Comparison of ENCODE assay signal across 8 cellular contexts in the genomic region with DNA sequence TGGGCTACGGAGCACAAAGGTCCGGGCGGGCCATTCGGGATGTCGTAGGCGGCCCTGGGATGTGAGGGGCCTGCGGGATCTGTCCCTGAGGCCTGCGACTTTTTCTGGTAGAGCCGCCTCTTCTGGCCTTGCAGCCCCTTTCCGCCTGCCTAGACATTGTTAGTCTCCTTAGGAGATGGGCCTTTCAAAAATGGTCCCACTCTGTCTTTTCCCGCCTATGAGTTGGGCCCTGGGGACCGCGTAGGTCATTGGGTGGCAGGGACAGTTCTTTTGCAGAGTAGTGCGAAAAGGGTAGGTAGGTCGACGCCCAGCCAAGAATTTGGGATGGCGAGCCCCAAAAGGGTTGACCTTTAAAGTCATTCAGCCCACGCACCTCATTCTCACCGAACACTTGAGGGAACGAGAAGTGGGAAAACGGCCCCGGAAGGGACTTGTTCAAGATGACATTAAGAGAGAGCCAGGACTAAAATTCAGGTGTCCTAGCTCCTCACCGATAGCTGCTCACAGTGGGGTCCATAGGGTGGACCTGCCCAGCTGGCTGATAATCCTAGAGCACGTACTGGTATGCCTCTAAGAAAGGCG. TPM values are rescaled to one million over a fixed set of nuclear protein-coding genes. Genes with fewer than 3 reads are reported as not detected.
DNase-seq lines count a peak whose midpoint lies in the region; ATAC-seq, FAIRE-seq and TF ChIP-seq lines count a peak whose summit lies in the region.

No MANE protein-coding gene starts in this region.

- peaks cover 50% of the 10 kb centered on the region for H3K36me3 Mint-ChIP-seq in CD4-positive, alpha-beta T cell (ENCODE audit: low read depth)

- H3K27me3 ChIP-seq in CD4-positive, alpha-beta T cell (ENCODE audit: control insufficient read depth, insufficient read depth, low read length), result no peaks in the 10 kb centered on the region
- H3K27me3 ChIP-seq in PC-3 (ENCODE audit: low read length) (no peaks in the 10 kb centered on the region), endothelial cell of umbilical vein (ENCODE audit: control insufficient read depth in 2 of 2, insufficient read depth in 2 of 2, low read length in 2 of 2) (no peaks in the 10 kb centered on the region), neuronal stem cell (ENCODE audit: control insufficient read depth in 3 of 3, insufficient read depth in 3 of 3, low read depth in 1 of 3, low read length in 3 of 3) (no peaks in the 10 kb centered on the region)

- H4K91ac ChIP-seq in neuronal stem cell (ENCODE audit: low read depth, low read length, poor library complexity), result no peak overlapping the region

- H3K36me3 ChIP-seq in PC-3 (ENCODE audit: low read depth, low read length) (peaks cover 28% of the 10 kb centered on the region), endothelial cell of umbilical vein (ENCODE audit: control insufficient read depth in 2 of 2, extremely low read depth in 1 of 2, insufficient read depth in 2 of 2, low read length in 2 of 2) (peaks cover 0 to 14% of the 10 kb centered on the region in 2 experiments), neuronal stem cell (replicated peaks in 1 of 2; ENCODE audit: control insufficient read depth in 2 of 2, insufficient read depth in 2 of 2, low read length in 2 of 2) (peaks cover 26 to 52% of the 10 kb centered on the region in 2 donors)

- peaks cover 46% of the 10 kb centered on the region for H3K79me2 ChIP-seq in PC-3 (ENCODE audit: low read length)
- H3K79me2 ChIP-seq in endothelial cell of umbilical vein (ENCODE audit: control insufficient read depth, insufficient read depth, low read length), result peaks cover 24% of the 10 kb centered on the region

- dilution Hi-C loops in endothelial cell of umbilical vein (cut with MboI; ENCODE audit: extremely low pct_ligation_motif_present, low sequenced_read_pairs), result no loop called here

- no peaks in the 10 kb centered on the region for H3K9me1 ChIP-seq in endothelial cell of umbilical vein (replicated peaks; ENCODE audit: control insufficient read depth, extremely low read depth, insufficient read depth, low read length)

- H3K27me3 Mint-ChIP-seq in CD4-positive, alpha-beta T cell, result no peaks in the 10 kb centered on the region

- H3K4ac ChIP-seq in neuronal stem cell (ENCODE audit: low read length), result peak overlapping the region; percentile 41

- H3K4me1 Mint-ChIP-seq in CD4-positive, alpha-beta T cell (ENCODE audit: low read depth), result peaks cover 31% of the 10 kb centered on the region

- no peak for ATAC-seq in CD4-positive, alpha-beta T cell (ENCODE audit: poor library complexity)
- no peak for ATAC-seq in PC-3

- no peak for FAIRE-seq in endothelial cell of umbilical vein (lab: Jason Lieb, UNC)

- no peak overlapping the region for H2BK12ac ChIP-seq in neuronal stem cell (ENCODE audit: low read length)

- H3K27ac Mint-ChIP-seq in CD4-positive, alpha-beta T cell, result peak overlapping the region; percentile 59

- no peaks in the 10 kb centered on the region for H3K9me3 ChIP-seq in CD4-positive, alpha-beta T cell (ENCODE audit: control insufficient read depth, low read length)
- H3K9me3 ChIP-seq in PC-3 (ENCODE audit: low read length) (no peaks in the 10 kb centered on the region), endothelial cell of umbilical vein (replicated peaks; ENCODE audit: control insufficient read depth, insufficient read depth, low read length) (no peaks in the 10 kb centered on the region), neuronal stem cell (replicated peaks in 1 of 2; ENCODE audit: control insufficient read depth in 2 of 2, insufficient read depth in 1 of 2, low read depth in 1 of 2, low read length in 2 of 2) (no peaks in the 10 kb centered on the region)

- no peak for DNase-seq in CD4-positive, alpha-beta T cell
- DNase-seq in PC-3 (no peak), endothelial cell of umbilical vein (ENCODE audit: low read depth, low spot score) (no peak), neuronal stem cell (ENCODE audit: low spot score) (no peak), C1 segment of cervical spinal cord (lab: John Stamatoyannopoulos, UW) (no peak), NCI-H2029 treated with DMSO at 0.1 percent for 48 hours (lab: John Stamatoyannopoulos, UW) (no peak), NCI-H128 (lab: John Stamatoyannopoulos, UW; ENCODE audit: unreplicated experiment) (no peak)
- no peak for DNase-seq in stimulated activated CD4-positive, alpha-beta T cell treated with anti-CD3 and anti-CD28 coated beads, Interleukin-2, amount 100 ng/mL, for 48 hours

- H3K23ac ChIP-seq in neuronal stem cell (ENCODE audit: low read depth, low read length, poor library complexity), result peak overlapping the region; percentile 22

- no CpG with 5 or more reads among the region's 25 CpGs for WGBS in neuronal stem cell (ENCODE audit: extremely low coverage in 2 of 2, insufficient read length in 2 of 2, insufficient replicate concordance in 1 of 2), 2 donors

- no peaks in the 10 kb centered on the region for H3F3A ChIP-seq in PC-3 (ENCODE audit: low read length, unreplicated experiment)

- no peak overlapping the region for H2BK15ac ChIP-seq in neuronal stem cell (ENCODE audit: low read length)

- H2BK5ac ChIP-seq in neuronal stem cell (ENCODE audit: low read length), result peak overlapping the region; percentile 88

- peak overlapping the region; percentile 68 for H3K27ac ChIP-seq in CD4-positive, alpha-beta T cell (ENCODE audit: low read depth, low read length)
- H3K27ac ChIP-seq in PC-3 (ENCODE audit: low read length) (peak overlapping the region; percentile 62; the same call in 1 of the 2 replicates), endothelial cell of umbilical vein (ENCODE audit: insufficient read depth, low read depth, low read length) (peak overlapping the region; percentile 48), neuronal stem cell (replicated peaks; ENCODE audit: low read length) (peak overlapping the region; percentile 99)

- H4K8ac ChIP-seq in neuronal stem cell (ENCODE audit: low read depth, low read length), result no peak overlapping the region

- H3K14ac ChIP-seq in neuronal stem cell (ENCODE audit: low read length), result no peak overlapping the region

- H2BK120ac ChIP-seq in neuronal stem cell (ENCODE audit: low read depth, low read length), result no peak overlapping the region

- H3K9ac ChIP-seq in PC-3 (ENCODE audit: low read length), result peak overlapping the region; percentile 90
- H3K9ac ChIP-seq in endothelial cell of umbilical vein (replicated peaks; ENCODE audit: extremely low read depth, insufficient read depth, low read length), result peak overlapping the region; percentile 91
- H3K9ac ChIP-seq in neuronal stem cell (ENCODE audit: low read depth, low read length, poor library complexity), result peak overlapping the region; percentile 95

- POLR2A ChIA-PET in CD4-positive, alpha-beta T cell (lab: Charles Lee), result interaction anchor here (1.0 to 1.9 kb wide), 5 partner anchors 12 to 199 kb away, joined by 3 to 15 read pairs (median 4); a partner anchor contains a TSS
- POLR2A ChIA-PET in PC-3 (lab: Charles Lee; ENCODE audit: unreplicated experiment) (no interaction called here), endothelial cell of umbilical vein (lab: Charles Lee) (no interaction called here)

- peaks cover 25% of the 10 kb centered on the region for H3K79me1 ChIP-seq in neuronal stem cell (ENCODE audit: low read depth, low read length)

- peak overlapping the region; percentile 80 for H3K4me3 Mint-ChIP-seq in CD4-positive, alpha-beta T cell

- TF ChIP-seq POLR2A in endothelial cell of umbilical vein (IDR thresholded peaks at IDR 0.05; ENCODE audit: low read depth, low read length), result no peak

- BruUV-seq in PC-3 (replicated peaks; lab: Mats Ljungman, UMichigan) (TSS peak; percentile 67), endothelial cell of umbilical vein (replicated peaks; lab: Mats Ljungman, UMichigan) (TSS peak; percentile 55)

- CTCF ChIA-PET in CD4-positive, alpha-beta T cell (lab: Charles Lee), result no interaction called here
- CTCF ChIA-PET in PC-3 (lab: Charles Lee) (no interaction called here), endothelial cell of umbilical vein (lab: Charles Lee) (no interaction called here)

- intact Hi-C loops in CD4-positive, alpha-beta T cell (cut with DNase I, micrococcal nuclease), result loop anchor here (1.0 to 5.0 kb wide), 2 partner anchors 13 to 150 kb away; a partner anchor contains a TSS
- intact Hi-C loops in PC-3 (cut with micrococcal nuclease), result no loop called here
- intact Hi-C loops in endothelial cell of umbilical vein (cut with micrococcal nuclease), result loop anchor here (1.0 kb wide), 1 partner anchor 13 kb away; a partner anchor contains a TSS

- TF ChIP-seq CTCF in CD4-positive, alpha-beta T cell (IDR thresholded peaks at IDR 0.05), result no peak
- TF ChIP-seq CTCF in PC-3 (conservative IDR thresholded peaks at IDR 0.05; ENCODE audit: low read depth, low read length), result no peak
- TF ChIP-seq CTCF in endothelial cell of umbilical vein (IDR thresholded peaks at IDR 0.05; ENCODE audit: extremely low read depth in 1 of 2, insufficient read depth in 1 of 2, low read depth in 1 of 2, low read length in 2 of 2), result no peak

- H3K9me2 ChIP-seq in PC-3 (replicated peaks; ENCODE audit: low read length), result no peaks in the 10 kb centered on the region

- H3K4me2 ChIP-seq in PC-3 (ENCODE audit: low read length), result peak overlapping the region; percentile 99
- peak overlapping the region; percentile 84 for H3K4me2 ChIP-seq in endothelial cell of umbilical vein (ENCODE audit: insufficient read depth, low read length)
- peak overlapping the region; percentile 78 for H3K4me2 ChIP-seq in neuronal stem cell (ENCODE audit: insufficient read depth, low read length, poor library complexity, severe bottlenecking)

- H2AFZ ChIP-seq in PC-3 (ENCODE audit: low read length), result no peak overlapping the region
- H2AFZ ChIP-seq in endothelial cell of umbilical vein (ENCODE audit: low read depth, low read length), result no peak overlapping the region
- H2AFZ ChIP-seq in neuronal stem cell (ENCODE audit: low read length), result peak overlapping the region; percentile 86

- H3K18ac ChIP-seq in neuronal stem cell (ENCODE audit: low read length), result peak overlapping the region; percentile 91

- H3K4me3 ChIP-seq in PC-3 (ENCODE audit: low read length), result peak overlapping the region; percentile 90
- H3K4me3 ChIP-seq in endothelial cell of umbilical vein (replicated peaks in 1 of 3; ENCODE audit: insufficient read depth in 1 of 3, low read depth in 1 of 3, low read length in 3 of 3), result peak overlapping the region; percentile 71 to 99 (median 72)
- H3K4me3 ChIP-seq in neuronal stem cell (ENCODE audit: low read length in 2 of 2), result peak overlapping the region; percentile 87 to 98

- H3K4me1 ChIP-seq in PC-3 (ENCODE audit: insufficient read depth, low read length), result peaks cover 23% of the 10 kb centered on the region
- peaks cover 7% of the 10 kb centered on the region for H3K4me1 ChIP-seq in endothelial cell of umbilical vein (ENCODE audit: control insufficient read depth, extremely low read depth, insufficient read depth, low read length)
- peaks cover 12 to 16% of the 10 kb centered on the region in 2 donors for H3K4me1 ChIP-seq in neuronal stem cell (ENCODE audit: control insufficient read depth in 2 of 2, insufficient read depth in 1 of 2, low read depth in 1 of 2, low read length in 2 of 2)

- no peaks in the 10 kb centered on the region for H3K9me3 Mint-ChIP-seq in CD4-positive, alpha-beta T cell

- H4K20me1 ChIP-seq in PC-3 (ENCODE audit: low read length), result peaks cover 16% of the 10 kb centered on the region
- H4K20me1 ChIP-seq in endothelial cell of umbilical vein (replicated peaks; ENCODE audit: control insufficient read depth, extremely low read depth, insufficient read depth, low read length), result no peaks in the 10 kb centered on the region

- H2AK5ac ChIP-seq in neuronal stem cell (ENCODE audit: low read depth, low read length), result peak overlapping the region; percentile 76

RNA-seq across cellular contexts. Expression of a gene that starts 0.8 kb away (rescaled TPM):
- total RNA-seq in CD4-positive, alpha-beta T cell, result 10 to 100 TPM; 57.5 to 60.0 TPM
- 124 and 129 TPM in 2 replicates for total RNA-seq in PC-3 (2014; rRNA removed)
- 80.0 and 81.9 TPM in 2 replicates for total RNA-seq in endothelial cell of umbilical vein
- polyA plus RNA-seq in endothelial cell of umbilical vein, result 256 and 316 TPM in 2 replicates
- 161 and 174 TPM in 2 replicates for polyA plus RNA-seq in endothelial cell of umbilical vein (2011; cell fraction: cytosol; rRNA removed)
- 244 and 248 TPM in 2 replicates for polyA plus RNA-seq in endothelial cell of umbilical vein (2011; cell fraction: nucleus; rRNA removed)
- 122 and 134 TPM in 2 replicates for polyA plus RNA-seq in endothelial cell of umbilical vein (2012)
- 77.2 and 88.3 TPM in 2 replicates for polyA minus RNA-seq in endothelial cell of umbilical vein
- 68.1 TPM for polyA minus RNA-seq in endothelial cell of umbilical vein (2011; cell fraction: cytosol; rRNA and poly(A)+ RNA removed)
- polyA minus RNA-seq in endothelial cell of umbilical vein (2011; cell fraction: nucleus; rRNA and poly(A)+ RNA removed), result 33.3 and 44.5 TPM in 2 replicates
- 92.2 TPM for polyA plus RNA-seq in neuronal stem cell (2013, experiment 1 of 2)
- 90.4 TPM for polyA plus RNA-seq in neuronal stem cell (2013, experiment 2 of 2)

RNA-seq across cellular contexts. Expression of a gene that starts 12.6 kb away (rescaled TPM):
- total RNA-seq in CD4-positive, alpha-beta T cell, result 100 to 1,000 TPM in 1 of 2 experiments, 10 to 100 TPM in 1; 89.1 to 105 TPM
- 1,480 and 1,500 TPM in 2 replicates for total RNA-seq in PC-3 (2014; rRNA removed)
- 307 and 339 TPM in 2 replicates for total RNA-seq in endothelial cell of umbilical vein
- 930 and 1,340 TPM in 2 replicates for polyA plus RNA-seq in endothelial cell of umbilical vein
- 519 and 619 TPM in 2 replicates for polyA plus RNA-seq in endothelial cell of umbilical vein (2011; cell fraction: cytosol; rRNA removed)
- 138 and 192 TPM in 2 replicates for polyA plus RNA-seq in endothelial cell of umbilical vein (2011; cell fraction: nucleus; rRNA removed)
- polyA plus RNA-seq in endothelial cell of umbilical vein (2012), result 412 and 424 TPM in 2 replicates
- polyA minus RNA-seq in endothelial cell of umbilical vein, result 163 and 178 TPM in 2 replicates
- 386 TPM for polyA minus RNA-seq in endothelial cell of umbilical vein (2011; cell fraction: cytosol; rRNA and poly(A)+ RNA removed)
- polyA minus RNA-seq in endothelial cell of umbilical vein (2011; cell fraction: nucleus; rRNA and poly(A)+ RNA removed), result 34.2 and 36.7 TPM in 2 replicates
- polyA plus RNA-seq in neuronal stem cell (2013, experiment 1 of 2), result 465 TPM
- 460 TPM for polyA plus RNA-seq in neuronal stem cell (2013, experiment 2 of 2)

RNA-seq across cellular contexts. Expression of a gene that starts 48.2 kb away (rescaled TPM):
- 10 to 100 TPM; 11.8 to 14.0 TPM for total RNA-seq in CD4-positive, alpha-beta T cell
- total RNA-seq in PC-3 (2014; rRNA removed) (20.9 and 26.7 TPM in 2 replicates), endothelial cell of umbilical vein (30.9 and 32.3 TPM in 2 replicates)
- polyA plus RNA-seq in endothelial cell of umbilical vein, result 22.8 and 28.5 TPM in 2 replicates
- polyA plus RNA-seq in endothelial cell of umbilical vein (2011; cell fraction: cytosol; rRNA removed), result 23.3 and 27.4 TPM in 2 replicates
- 114 and 117 TPM in 2 replicates for polyA plus RNA-seq in endothelial cell of umbilical vein (2011; cell fraction: nucleus; rRNA removed)
- 23.2 and 25.1 TPM in 2 replicates for polyA plus RNA-seq in endothelial cell of umbilical vein (2012)
- 22.0 and 29.8 TPM in 2 replicates for polyA minus RNA-seq in endothelial cell of umbilical vein
- 7.1 TPM for polyA minus RNA-seq in endothelial cell of umbilical vein (2011; cell fraction: cytosol; rRNA and poly(A)+ RNA removed)
- 23.6 and 27.4 TPM in 2 replicates for polyA minus RNA-seq in endothelial cell of umbilical vein (2011; cell fraction: nucleus; rRNA and poly(A)+ RNA removed)
- 15.2 TPM for polyA plus RNA-seq in neuronal stem cell (2013, experiment 1 of 2)
- 15.8 TPM for polyA plus RNA-seq in neuronal stem cell (2013, experiment 2 of 2)

RNA-seq across cellular contexts. Expression of a gene that starts 48.7 kb away (rescaled TPM):
- total RNA-seq in CD4-positive, alpha-beta T cell, result not detected
- not detected in 2 replicates for total RNA-seq in PC-3 (2014; rRNA removed)
- not detected in 2 replicates for total RNA-seq in endothelial cell of umbilical vein
- polyA plus RNA-seq in endothelial cell of umbilical vein, result not detected in 2 replicates
- not detected in 2 replicates for polyA plus RNA-seq in endothelial cell of umbilical vein (2011; cell fraction: cytosol; rRNA removed)
- not detected in 2 replicates for polyA plus RNA-seq in endothelial cell of umbilical vein (2011; cell fraction: nucleus; rRNA removed)
- 0.16 and 0.19 TPM in 2 replicates for polyA plus RNA-seq in endothelial cell of umbilical vein (2012)
- polyA minus RNA-seq in endothelial cell of umbilical vein, result not detected in 2 replicates
- polyA minus RNA-seq in endothelial cell of umbilical vein (2011; cell fraction: cytosol; rRNA and poly(A)+ RNA removed), result 0.31 TPM
- polyA minus RNA-seq in endothelial cell of umbilical vein (2011; cell fraction: nucleus; rRNA and poly(A)+ RNA removed), result not detected in 2 replicates
- 0.88 TPM for polyA plus RNA-seq in neuronal stem cell (2013, experiment 1 of 2)
- polyA plus RNA-seq in neuronal stem cell (2013, experiment 2 of 2), result 0.94 TPM

Comparison
In these comparisons a context has a peak if more than half of its experiments do, and no peak if none do; other contexts are left out.
1. H3K27ac ChIP-seq: peak in every context shown above with its lines; median percentile 99 in neuronal stem cell; 68 in CD4-positive, alpha-beta T cell; 62 in PC-3; 48 in endothelial cell of umbilical vein.